8 cellular contexts compared by ENCODE assay signal in the genomic region with DNA sequence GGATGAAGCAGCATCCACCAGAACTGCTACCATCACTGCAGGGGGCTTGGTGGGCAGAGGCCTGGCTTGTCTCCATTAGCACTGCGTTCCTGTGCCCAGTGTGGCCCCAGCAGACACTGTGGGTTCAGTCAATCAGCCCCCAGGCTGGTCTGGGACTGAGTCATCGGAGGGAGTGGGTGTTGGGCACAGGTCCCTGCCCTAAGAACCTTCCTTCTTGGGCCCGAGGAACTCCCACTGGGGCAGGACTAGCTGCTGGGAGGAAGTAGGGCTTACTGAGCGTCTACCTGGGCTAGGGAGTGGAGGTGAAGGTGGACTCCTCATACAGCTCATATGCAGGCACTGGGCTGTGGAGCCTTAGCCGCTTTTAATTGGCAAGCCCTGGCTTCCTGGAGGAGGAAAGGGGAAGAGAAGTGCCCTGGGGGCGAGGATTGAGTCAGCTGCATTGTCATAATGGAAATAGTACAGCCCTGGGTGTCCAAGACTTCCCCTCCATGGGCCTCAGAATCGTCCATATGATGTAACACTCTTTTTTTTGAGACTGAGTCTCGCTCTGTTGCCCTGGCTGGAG. TPM values are rescaled to one million over a fixed set of nuclear protein-coding genes. Genes with fewer than 3 reads are reported as not detected.
DNase-seq lines count a peak whose midpoint lies in the region; ATAC-seq and TF ChIP-seq lines count a peak whose summit lies in the region.

No MANE protein-coding gene starts in this region.

- H3K4me1 ChIP-seq in DOHH2 (ENCODE audit: control insufficient read depth, low read length) = peaks cover 39% of the 10 kb centered on the region
- H3K4me1 ChIP-seq in GM23248 (ENCODE audit: insufficient read depth) = peaks cover 30% of the 10 kb centered on the region
- peaks cover 41% of the 10 kb centered on the region for H3K4me1 ChIP-seq in PC-3 (ENCODE audit: insufficient read depth, low read length)
- peaks cover 40% of the 10 kb centered on the region for H3K4me1 ChIP-seq in adipocyte (ENCODE audit: control insufficient read depth, insufficient read depth, low read length)

- BruUV-seq in PC-3 (replicated peaks; lab: Mats Ljungman, UMichigan) = no TSS peak

- WGBS in GM23248 (ENCODE audit: low coverage in 1 of 2, low lambda C conversion rate in 2 of 2, missing lambda C conversion rate in 2 of 2), 2 experiments = 54 to 66% methylated on average over 8 of the region's 8 CpGs

- no peaks in the 10 kb centered on the region for H4K20me1 ChIP-seq in DOHH2 (ENCODE audit: control insufficient read depth, insufficient read depth, low read depth, low read length)
- H4K20me1 ChIP-seq in GM23248 (ENCODE audit: insufficient read depth) = no peaks in the 10 kb centered on the region
- H4K20me1 ChIP-seq in PC-3 (ENCODE audit: low read length) = no peaks in the 10 kb centered on the region

- DNase-seq in GM23248 = peak; percentile 85
- DNase-seq in PC-3 = peak; percentile 87
- DNase-seq in adipocyte (ENCODE audit: low read depth) = peak; percentile 79
- DNase-seq in mesothelial cell of epicardium (ENCODE audit: low spot score in 2 of 2, unreplicated experiment in 2 of 2) = no peak
- no peak for DNase-seq in G401 (ENCODE audit: low spot score)
- DNase-seq in NCI-H526 treated with DMSO at 0.1 percent for 48 hours (lab: John Stamatoyannopoulos, UW) = no peak
- no peak for DNase-seq in cerebellar nuclear complex (lab: John Stamatoyannopoulos, UW)

- H3K4me1 Mint-ChIP-seq in mesothelial cell of epicardium = peaks cover 17% of the 10 kb centered on the region

- peak overlapping the region; percentile 48 for H3K4me3 Mint-ChIP-seq in mesothelial cell of epicardium

- H3K79me2 ChIP-seq in DOHH2 (ENCODE audit: control insufficient read depth, low read length) (peaks cover 13% of the 10 kb centered on the region), GM23248 (ENCODE audit: insufficient read depth) (0 out of 2 replicates have a peak, but pooled peaks cover 3% of the 10 kb centered on the region), PC-3 (ENCODE audit: low read length) (peaks cover 8% of the 10 kb centered on the region)

- CTCF ChIA-PET in PC-3 (lab: Charles Lee) = no interaction called here

- peak overlapping the region; percentile 61 for H3K4me2 ChIP-seq in DOHH2 (ENCODE audit: low read length)
- peak overlapping the region; percentile 70 for H3K4me2 ChIP-seq in GM23248 (ENCODE audit: unreplicated experiment)
- H3K4me2 ChIP-seq in PC-3 (ENCODE audit: low read length) = peak overlapping the region; percentile 87

- TF ChIP-seq CTCF in DOHH2 (IDR thresholded peaks at IDR 0.05; ENCODE audit: low read depth, low read length, poor library complexity, severe bottlenecking) = no peak
- TF ChIP-seq CTCF in PC-3 (conservative IDR thresholded peaks at IDR 0.05; ENCODE audit: low read depth, low read length) = no peak
- TF ChIP-seq CTCF in mesothelial cell of epicardium (IDR thresholded peaks at IDR 0.05; ENCODE audit: unreplicated experiment) = no peak

- in situ Hi-C loops in GM23248 (cut with MboI) = no loop called here
- in situ Hi-C loops in G401 (cut with HindIII; ENCODE audit: low sequenced_read_pairs) = no loop called here

- intact Hi-C loops in PC-3 (cut with micrococcal nuclease) = no loop called here

- H2AFZ ChIP-seq in GM23248 (no peak overlapping the region), PC-3 (ENCODE audit: low read length) (no peak overlapping the region; the same call in 1 of the 2 replicates)

- peaks cover 16% of the 10 kb centered on the region for H3K27me3 ChIP-seq in DOHH2 (ENCODE audit: control insufficient read depth, low read length)
- H3K27me3 ChIP-seq in GM23248 (replicated peaks; ENCODE audit: insufficient read depth) = no peaks in the 10 kb centered on the region
- no peaks in the 10 kb centered on the region for H3K27me3 ChIP-seq in PC-3 (ENCODE audit: low read length)
- no peaks in the 10 kb centered on the region for H3K27me3 ChIP-seq in adipocyte (replicated peaks; ENCODE audit: control insufficient read depth, insufficient read depth, low read length)

- H3K27ac ChIP-seq in DOHH2 (ENCODE audit: low read depth, low read length) (no peak overlapping the region), GM23248 (peak overlapping the region; percentile 49), PC-3 (ENCODE audit: low read length) (peak overlapping the region; percentile 33)

- no peak overlapping the region for H3K27ac Mint-ChIP-seq in mesothelial cell of epicardium

- H3K9me2 ChIP-seq in DOHH2 (replicated peaks; ENCODE audit: control insufficient read depth, low read length) (no peaks in the 10 kb centered on the region), GM23248 (ENCODE audit: insufficient read depth) (no peaks in the 10 kb centered on the region), PC-3 (replicated peaks; ENCODE audit: low read length) (no peaks in the 10 kb centered on the region)

- peaks cover 3% of the 10 kb centered on the region for H3K36me3 Mint-ChIP-seq in mesothelial cell of epicardium

- no peaks in the 10 kb centered on the region for H3K9me3 Mint-ChIP-seq in mesothelial cell of epicardium

- no peaks in the 10 kb centered on the region for H3K9me3 ChIP-seq in DOHH2 (ENCODE audit: control insufficient read depth, insufficient read depth, low read length)
- no peaks in the 10 kb centered on the region for H3K9me3 ChIP-seq in GM23248 (ENCODE audit: low read depth)
- H3K9me3 ChIP-seq in PC-3 (ENCODE audit: low read length) = no peaks in the 10 kb centered on the region
- H3K9me3 ChIP-seq in adipocyte (ENCODE audit: control insufficient read depth, low read length) = no peaks in the 10 kb centered on the region

- POLR2A ChIA-PET in PC-3 (lab: Charles Lee; ENCODE audit: unreplicated experiment) = interaction anchor here (0.6 kb wide), 1 partner anchor 303 kb away, joined by 3 read pairs; no protein-coding TSS in a partner anchor

- ATAC-seq in PC-3 = peak; percentile 42

- H3K9ac ChIP-seq in GM23248 = peak overlapping the region; percentile 16; the same call in 1 of the 2 replicates
- H3K9ac ChIP-seq in PC-3 (ENCODE audit: low read length) = no peak overlapping the region
- H3K9ac ChIP-seq in adipocyte (ENCODE audit: low read length) = no peak overlapping the region

- H3F3A ChIP-seq in DOHH2 (ENCODE audit: control insufficient read depth, insufficient read depth) (peaks cover 2% of the 10 kb centered on the region; the same call in 1 of the 2 replicates), GM23248 (ENCODE audit: insufficient read depth) (peaks cover 39% of the 10 kb centered on the region), PC-3 (ENCODE audit: low read length, unreplicated experiment) (peaks cover 1% of the 10 kb centered on the region)

- 0 out of 2 replicates have a peak overlapping the region, but pooled peaks have one; percentile 62 for H3K4me3 ChIP-seq in DOHH2 (ENCODE audit: low read length)
- no peak overlapping the region for H3K4me3 ChIP-seq in GM23248
- no peak overlapping the region for H3K4me3 ChIP-seq in PC-3 (ENCODE audit: low read length)
- H3K4me3 ChIP-seq in adipocyte (ENCODE audit: low read length) = no peak overlapping the region

- H3K36me3 ChIP-seq in DOHH2 (ENCODE audit: control insufficient read depth, low read length) (peaks cover 13% of the 10 kb centered on the region), GM23248 (ENCODE audit: low read depth) (no peaks in the 10 kb centered on the region), PC-3 (ENCODE audit: low read depth, low read length) (no peaks in the 10 kb centered on the region; the same call in 1 of the 2 replicates), adipocyte (ENCODE audit: control insufficient read depth, insufficient read depth, low read length, severe bottlenecking) (peaks cover 7% of the 10 kb centered on the region)

- no peaks in the 10 kb centered on the region for H3K27me3 Mint-ChIP-seq in mesothelial cell of epicardium (ENCODE audit: low read depth)

RNA-seq across cellular contexts. Expression of gene PPM1M, which starts 1.4 kb away (rescaled TPM):
- 26.7 and 35.7 TPM in 2 replicates for total RNA-seq in GM23248 (2014; rRNA removed; shearing (Covaris generic))
- 19.3 and 21.6 TPM in 2 replicates for polyA plus RNA-seq in GM23248 (2016; fragmentation: Nextera tagmentation; extraction: Ambion mirVana)
- total RNA-seq in PC-3 (2014; rRNA removed) = 8.5 and 12.4 TPM in 2 replicates
- 10.6 to 11.8 TPM (median 11.6 TPM) in 3 replicates for total RNA-seq in mesothelial cell of epicardium
- 0.43 and 1.4 TPM in 2 replicates for total RNA-seq in G401 (2014; rRNA removed; shearing (Covaris generic))

RNA-seq across cellular contexts. Expression of gene TWF2, which starts 5.2 kb away (rescaled TPM):
- total RNA-seq in GM23248 (2014; rRNA removed; shearing (Covaris generic)) = 124 and 137 TPM in 2 replicates
- 95.1 and 105 TPM in 2 replicates for polyA plus RNA-seq in GM23248 (2016; fragmentation: Nextera tagmentation; extraction: Ambion mirVana)
- total RNA-seq in PC-3 (2014; rRNA removed) (147 and 166 TPM in 2 replicates), mesothelial cell of epicardium (26.6 to 30.6 TPM (median 28.7 TPM) in 3 replicates)
- total RNA-seq in G401 (2014; rRNA removed; shearing (Covaris generic)) = 237 and 258 TPM in 2 replicates

RNA-seq across cellular contexts. Expression of gene TLR9, which starts 18.7 kb away (rescaled TPM):
- not detected in 2 replicates for total RNA-seq in GM23248 (2014; rRNA removed; shearing (Covaris generic))
- polyA plus RNA-seq in GM23248 (2016; fragmentation: Nextera tagmentation; extraction: Ambion mirVana) = 0.11 TPM in 1 of 2 replicates, not detected in the other
- not detected in 2 replicates for total RNA-seq in PC-3 (2014; rRNA removed)
- total RNA-seq in mesothelial cell of epicardium = 0.16 to 0.23 TPM in 2 of 3 replicates, not detected in the other
- 0.07 TPM in 1 of 2 replicates, not detected in the other for total RNA-seq in G401 (2014; rRNA removed; shearing (Covaris generic))

RNA-seq across cellular contexts. Expression of gene WDR82, which starts 34.3 kb away (rescaled TPM):
- total RNA-seq in GM23248 (2014; rRNA removed; shearing (Covaris generic)) = 45.3 and 56.1 TPM in 2 replicates
- 16.1 and 18.7 TPM in 2 replicates for polyA plus RNA-seq in GM23248 (2016; fragmentation: Nextera tagmentation; extraction: Ambion mirVana)
- 56.2 and 56.4 TPM in 2 replicates for total RNA-seq in PC-3 (2014; rRNA removed)
- total RNA-seq in mesothelial cell of epicardium = 99.0 to 105 TPM (median 101 TPM) in 3 replicates
- 89.2 and 115 TPM in 2 replicates for total RNA-seq in G401 (2014; rRNA removed; shearing (Covaris generic))

RNA-seq across cellular contexts. Expression of gene GLYCTK, which starts 43.5 kb away (rescaled TPM):
- 4.9 and 10.0 TPM in 2 replicates for total RNA-seq in GM23248 (2014; rRNA removed; shearing (Covaris generic))
- 2.5 and 2.7 TPM in 2 replicates for polyA plus RNA-seq in GM23248 (2016; fragmentation: Nextera tagmentation; extraction: Ambion mirVana)
- 11.3 and 11.7 TPM in 2 replicates for total RNA-seq in PC-3 (2014; rRNA removed)
- total RNA-seq in mesothelial cell of epicardium = 9.0 to 10.7 TPM (median 10.6 TPM) in 3 replicates
- 14.8 and 24.5 TPM in 2 replicates for total RNA-seq in G401 (2014; rRNA removed; shearing (Covaris generic))

Comparison
In these comparisons a context has a peak if more than half of its experiments do, and no peak if none do; other contexts are left out.
1. DNase-seq: peak in GM23248 (single experiment), PC-3 (single experiment) and adipocyte (single experiment); none in mesothelial cell of epicardium (0 of 2), G401 (single experiment), NCI-H526 treated with DMSO at 0.1 percent for 48 hours (single experiment) and cerebellar nuclear complex (0 of 2).
2. Peak in every context shown above with its lines, with median percentiles within 50 percentile points of each other: H3K4me2 ChIP-seq.